Comparison of ENCODE assay signal across 8 cellular contexts in the genomic region with DNA sequence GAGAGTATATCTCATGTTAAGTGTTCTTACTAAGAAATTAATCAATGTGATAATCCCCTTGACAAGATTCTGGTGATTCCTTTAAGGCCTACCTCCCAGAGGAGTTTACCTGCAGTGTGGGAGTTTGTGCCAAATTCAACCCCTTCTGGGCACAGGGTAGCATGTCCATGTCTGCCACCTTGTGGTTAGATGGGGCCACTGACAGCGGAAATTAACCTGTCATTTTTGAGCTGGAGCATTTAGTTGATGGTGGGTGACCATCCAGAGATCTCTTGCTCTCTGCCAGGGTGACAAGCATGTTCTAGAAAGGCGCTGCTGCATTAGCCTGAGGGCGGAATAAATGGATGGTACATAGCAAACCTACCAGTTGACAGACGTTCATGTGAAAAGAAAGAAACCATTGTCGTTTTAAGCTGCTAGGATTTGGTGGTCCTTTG.
DNase-seq lines count a peak whose midpoint lies in the region; ATAC-seq and TF ChIP-seq lines count a peak whose summit lies in the region.

No MANE protein-coding gene starts in this region.

- TF ChIP-seq CTCF in Caco-2 (IDR thresholded peaks at IDR 0.05; ENCODE audit: insufficient read depth in 1 of 2, low read depth in 1 of 2, low read length in 1 of 2, severe bottlenecking in 1 of 2, unreplicated experiment in 1 of 2), result peak; percentile 75 to 82

- no peaks in the 10 kb centered on the region for H3K36me3 ChIP-seq in Caco-2 (ENCODE audit: control insufficient read depth, insufficient read depth, low read length)

- BruUV-seq in Caco-2 (replicated peaks; lab: Mats Ljungman, UMichigan), result no TSS peak

- no peaks in the 10 kb centered on the region for H3K9me3 Mint-ChIP-seq in Caco-2 (ENCODE audit: unreplicated experiment)

- ATAC-seq in GM19397 (IDR thresholded peaks at IDR 0.05; ENCODE audit: unreplicated experiment) (peak; percentile 95), HG03439 (IDR thresholded peaks at IDR 0.05; ENCODE audit: unreplicated experiment) (peak; percentile 94)

- no peak overlapping the region for H3K4me3 Mint-ChIP-seq in Caco-2 (ENCODE audit: unreplicated experiment)

- intact Hi-C loops in Caco-2 (cut with micrococcal nuclease; ENCODE audit: unreplicated experiment), result loop anchor here (1.0 kb wide), 2 partner anchors 52 to 201 kb away; no protein-coding TSS in a partner anchor

- H3K27me3 ChIP-seq in Caco-2 (replicated peaks; ENCODE audit: control insufficient read depth, insufficient read depth, low read length), result no peaks in the 10 kb centered on the region

- CTCF ChIA-PET in Caco-2 (lab: Charles Lee), result interaction anchor here (0.6 to 2.5 kb wide), 12 partner anchors 48 to 832 kb away, joined by 3 to 47 read pairs (median 3); a partner anchor contains a TSS

- H3K4me1 Mint-ChIP-seq in Caco-2 (ENCODE audit: low read depth, unreplicated experiment), result no peaks in the 10 kb centered on the region

- H3K4me3 ChIP-seq in Caco-2 (ENCODE audit: low read depth, low read length), result no peak overlapping the region

- no peaks in the 10 kb centered on the region for H3K9me3 ChIP-seq in Caco-2

- peaks cover 6% of the 10 kb centered on the region for H3K27me3 Mint-ChIP-seq in Caco-2 (ENCODE audit: insufficient read depth, unreplicated experiment)

- no peak overlapping the region for H3K27ac Mint-ChIP-seq in Caco-2 (ENCODE audit: unreplicated experiment)

- no peaks in the 10 kb centered on the region for H3K36me3 Mint-ChIP-seq in Caco-2 (ENCODE audit: insufficient read depth, unreplicated experiment)

- POLR2A ChIA-PET in Caco-2 (lab: Charles Lee), result interaction anchor here (0.7 kb wide), 1 partner anchor 21 kb away, joined by 4 read pairs; no protein-coding TSS in a partner anchor

- DNase-seq in Caco-2 (peak; percentile 59 to 68), NOMO-1 (lab: John Stamatoyannopoulos, UW; ENCODE audit: unreplicated experiment in 2 of 2) (peak; percentile 37 to 59), activated T-cell treated with anti-CD3 and anti-CD28 coated beads for 1 hour (ENCODE audit: low read depth) (peak; percentile 37), fibroblast of peridontal ligament (ENCODE audit: extremely low read depth) (peak; percentile 33), pons (ENCODE audit: low spot score) (peak; percentile 14), putamen (ENCODE audit: low spot score) (no peak)

- no peaks in the 10 kb centered on the region for H3K4me1 ChIP-seq in Caco-2
